Comparison of ENCODE assay signal across 15 cellular contexts in genomic region chr2:84486436-84487115, GRCh38. TPM values are rescaled to one million over a fixed set of nuclear protein-coding genes. Genes with fewer than 3 reads are reported as not detected.
DNase-seq lines count a peak whose midpoint lies in the region; ATAC-seq and TF ChIP-seq lines count a peak whose summit lies in the region.
"Had no signal": no experiment of that assay in that cellular context is flagged by ENCODE, and none has a peak within 500 bp of the region (broad histone marks: within the 10 kb centered on the region; RNA-seq: fewer than 3 reads in every experiment).

No MANE protein-coding gene starts in this region.

- DNase-seq in NCI-H2171 treated with DMSO at 0.1 percent for 48 hours (lab: John Stamatoyannopoulos, UW) (peak; percentile 40), NCI-H2171 (lab: John Stamatoyannopoulos, UW) (no peak), RPMI7951 (ENCODE audit: low read depth) (peak; percentile 2), kidney epithelial cell (ENCODE audit: low read depth) (peak; percentile 75), type B pancreatic cell (ENCODE audit: extremely low spot score, unreplicated experiment) (no peak), CD14-positive monocyte (ENCODE audit: low spot score) (no peak)
- DNase-seq in CD4-positive, alpha-beta memory T cell, result no peak
- DNase-seq: activated CD4-positive, alpha-beta T cell treated with anti-CD3 and anti-CD28 coated beads, Interleukin-2, amount 50 U/mL, for 4 hours; activated naive CD8-positive, alpha-beta T cell treated with anti-CD3 and anti-CD28 coated beads, Interleukin-2, amount 50 U/mL, for 24 hours; NCI-H1436 treated with DMSO at 0.1 percent for 48 hours; stimulated activated CD4-positive, alpha-beta T cell treated with anti-CD3 and anti-CD28 coated beads, Interleukin-2, amount 100 ng/mL, for 24 hours had no signal

- H3K9me3 Mint-ChIP-seq in type B pancreatic cell, result no peaks in the 10 kb centered on the region
- no peaks in the 10 kb centered on the region for H3K9me3 Mint-ChIP-seq in CD4-positive, alpha-beta memory T cell
- H3K9me3 Mint-ChIP-seq in CD14-positive monocyte, result peaks cover 0 to 1% (median 0%) of the 10 kb centered on the region in 7 donors
- H3K9me3 Mint-ChIP-seq: activated naive CD8-positive, alpha-beta T cell treated with anti-CD3 and anti-CD28 coated beads, Interleukin-2, amount 50 U/mL, for 24 hours had no signal

- peak overlapping the region; percentile 46 for H3K4me3 Mint-ChIP-seq in type B pancreatic cell
- H3K4me3 Mint-ChIP-seq in CD4-positive, alpha-beta memory T cell, result no peak overlapping the region
- H3K4me3 Mint-ChIP-seq in CD14-positive monocyte, result no peak overlapping the region
- H3K4me3 Mint-ChIP-seq: activated naive CD8-positive, alpha-beta T cell treated with anti-CD3 and anti-CD28 coated beads, Interleukin-2, amount 50 U/mL, for 24 hours had no signal

- no peak overlapping the region for H3K27ac ChIP-seq in CD4-positive, alpha-beta memory T cell (ENCODE audit: low read depth, low read length)
- H3K27ac ChIP-seq: esophagus muscularis mucosa, SK-N-MC had no signal

- H3K4me1 ChIP-seq in CD4-positive, alpha-beta memory T cell (ENCODE audit: insufficient read depth, low read length), result peaks cover 11% of the 10 kb centered on the region
- H3K4me1 ChIP-seq: esophagus muscularis mucosa had no signal

- TF ChIP-seq CTCF in kidney epithelial cell (IDR thresholded peaks at IDR 0.05; ENCODE audit: insufficient read depth, low read length, poor library complexity, severe bottlenecking) (no peak), type B pancreatic cell (conservative IDR thresholded peaks at IDR 0.05) (no peak), CD14-positive monocyte (IDR thresholded peaks at IDR 0.05) (no peak)

- H3K36me3 ChIP-seq in kidney epithelial cell (ENCODE audit: control insufficient read depth, insufficient read depth, low read length), result no peaks in the 10 kb centered on the region
- H3K36me3 ChIP-seq in CD4-positive, alpha-beta memory T cell (ENCODE audit: insufficient read depth, low read length), result no peaks in the 10 kb centered on the region
- H3K36me3 ChIP-seq: esophagus muscularis mucosa had no signal

- H3K36me3 Mint-ChIP-seq in type B pancreatic cell (no peaks in the 10 kb centered on the region), CD14-positive monocyte (no peaks in the 10 kb centered on the region)
- H3K36me3 Mint-ChIP-seq in CD4-positive, alpha-beta memory T cell, result no peaks in the 10 kb centered on the region

- H3K4me1 Mint-ChIP-seq in type B pancreatic cell (ENCODE audit: unreplicated experiment), result peaks cover 14% of the 10 kb centered on the region
- H3K4me1 Mint-ChIP-seq in CD4-positive, alpha-beta memory T cell, result peaks cover 9 to 12% (median 11%) of the 10 kb centered on the region in 4 donors
- H3K4me1 Mint-ChIP-seq in CD14-positive monocyte, result no peaks in the 10 kb centered on the region

- no peaks in the 10 kb centered on the region for H3K9me3 ChIP-seq in CD4-positive, alpha-beta memory T cell (ENCODE audit: control insufficient read depth in 1 of 2, low read length in 2 of 2)
- H3K9me3 ChIP-seq: esophagus muscularis mucosa had no signal

- H3K27me3 ChIP-seq in kidney epithelial cell (ENCODE audit: control insufficient read depth, insufficient read depth, low read length), result no peaks in the 10 kb centered on the region
- H3K27me3 ChIP-seq in CD4-positive, alpha-beta memory T cell (ENCODE audit: insufficient read depth, low read length), result no peaks in the 10 kb centered on the region
- H3K27me3 ChIP-seq: esophagus muscularis mucosa had no signal

- ATAC-seq in SK-N-SH treated with all-trans-retinoic acid at 6 μM for 48 hours, result no peak
- ATAC-seq: activated naive CD8-positive, alpha-beta T cell treated with anti-CD3 and anti-CD28 coated beads, Interleukin-2, amount 50 U/mL, for 24 hours had no signal

- CTCF ChIA-PET in CD4-positive, alpha-beta memory T cell (lab: Charles Lee; ENCODE audit: partially characterized antibody), result interaction anchor here (0.6 kb wide), 1 partner anchor 389 kb away, joined by 3 read pairs; no protein-coding TSS in a partner anchor

- POLR2A ChIA-PET in CD4-positive, alpha-beta memory T cell (lab: Charles Lee; ENCODE audit: partially characterized antibody), result no interaction called here

- intact Hi-C loops in CD4-positive, alpha-beta memory T cell (cut with micrococcal nuclease), result no loop called here
- intact Hi-C loops in CD14-positive monocyte (cut with micrococcal nuclease), result no loop called here

- H3K27me3 Mint-ChIP-seq in type B pancreatic cell, result no peaks in the 10 kb centered on the region
- H3K27me3 Mint-ChIP-seq in CD4-positive, alpha-beta memory T cell, result no peaks in the 10 kb centered on the region
- H3K27me3 Mint-ChIP-seq in CD14-positive monocyte (ENCODE audit: low read depth in 3 of 3), result peaks cover 2 to 7% (median 3%) of the 10 kb centered on the region in 3 donors

- H3K27ac Mint-ChIP-seq in type B pancreatic cell (peak overlapping the region; percentile 17), CD14-positive monocyte (no peak overlapping the region)
- H3K27ac Mint-ChIP-seq in CD4-positive, alpha-beta memory T cell, result no peak overlapping the region
- H3K27ac Mint-ChIP-seq: activated naive CD8-positive, alpha-beta T cell treated with anti-CD3 and anti-CD28 coated beads, Interleukin-2, amount 50 U/mL, for 24 hours had no signal

- H3K4me3 ChIP-seq in kidney epithelial cell (ENCODE audit: low read depth, low read length), result no peak overlapping the region
- H3K4me3 ChIP-seq in CD4-positive, alpha-beta memory T cell (ENCODE audit: low read length in 2 of 2), result no peak overlapping the region
- H3K4me3 ChIP-seq: esophagus muscularis mucosa, SK-N-MC had no signal

TF ChIP-seq in SK-N-SH treated with all-trans-retinoic acid at 6 μM for 48 hours, 23 proteins besides CTCF, POLR2A, EP300 and RAD21:
- TF ChIP-seq PATZ1 (CRISPR knock-in tag; IDR thresholded peaks at IDR 0.05; ENCODE audit: borderline replicate concordance) (no peak), CSRNP3 (CRISPR knock-in tag; IDR thresholded peaks at IDR 0.05) (no peak), ESRRG (CRISPR knock-in tag; IDR thresholded peaks at IDR 0.05) (no peak)

RNA-seq across cellular contexts. Expression of gene SUCLG1, which starts 27.5 kb away (rescaled TPM):
- total RNA-seq in RPMI7951 (2014; rRNA removed; shearing (Covaris generic)), result 91.9 and 134 TPM in 2 replicates
- total RNA-seq in kidney epithelial cell, result 48.4 and 54.4 TPM in 2 replicates
- 81.2 and 92.9 TPM in 2 replicates for total RNA-seq in type B pancreatic cell (ENCODE audit: low replicate concordance)
- total RNA-seq in CD4-positive, alpha-beta memory T cell, result 10 to 100 TPM; 46.5 to 46.6 TPM
- polyA plus RNA-seq in CD4-positive, alpha-beta memory T cell, result 10 to 100 TPM; 83.8 to 92.9 TPM
- 100 to 1,000 TPM in 1 of 2 donors, 10 to 100 TPM in 1; 98.9 to 114 TPM for polyA plus RNA-seq in CD14-positive monocyte

RNA-seq across cellular contexts. Expression of gene DNAH6, which starts 29.7 kb away (rescaled TPM):
- 0.10 and 0.12 TPM in 2 replicates for total RNA-seq in RPMI7951 (2014; rRNA removed; shearing (Covaris generic))
- 0.27 and 0.63 TPM in 2 replicates for total RNA-seq in kidney epithelial cell
- total RNA-seq in type B pancreatic cell (ENCODE audit: low replicate concordance), result 0.62 and 3.8 TPM in 2 replicates
- total RNA-seq in CD4-positive, alpha-beta memory T cell, result 1 to 10 TPM; 1.9 to 2.9 TPM
- under 1 TPM; 0.22 to 0.53 TPM for polyA plus RNA-seq in CD4-positive, alpha-beta memory T cell
- not detected for polyA plus RNA-seq in CD14-positive monocyte
- total RNA-seq: A673 had no signal

Comparison
In these comparisons a context has a peak if more than half of its experiments do, and no peak if none do; other contexts are left out.
1. DNase-seq: peak in NCI-H2171 treated with DMSO at 0.1 percent for 48 hours (single experiment), RPMI7951 (single experiment) and kidney epithelial cell (single experiment); none in NCI-H2171 (single experiment), type B pancreatic cell (single experiment), CD4-positive, alpha-beta memory T cell (0 of 5) and CD14-positive monocyte (single experiment).